8 cellular contexts compared by ENCODE assay signal in the genomic region with DNA sequence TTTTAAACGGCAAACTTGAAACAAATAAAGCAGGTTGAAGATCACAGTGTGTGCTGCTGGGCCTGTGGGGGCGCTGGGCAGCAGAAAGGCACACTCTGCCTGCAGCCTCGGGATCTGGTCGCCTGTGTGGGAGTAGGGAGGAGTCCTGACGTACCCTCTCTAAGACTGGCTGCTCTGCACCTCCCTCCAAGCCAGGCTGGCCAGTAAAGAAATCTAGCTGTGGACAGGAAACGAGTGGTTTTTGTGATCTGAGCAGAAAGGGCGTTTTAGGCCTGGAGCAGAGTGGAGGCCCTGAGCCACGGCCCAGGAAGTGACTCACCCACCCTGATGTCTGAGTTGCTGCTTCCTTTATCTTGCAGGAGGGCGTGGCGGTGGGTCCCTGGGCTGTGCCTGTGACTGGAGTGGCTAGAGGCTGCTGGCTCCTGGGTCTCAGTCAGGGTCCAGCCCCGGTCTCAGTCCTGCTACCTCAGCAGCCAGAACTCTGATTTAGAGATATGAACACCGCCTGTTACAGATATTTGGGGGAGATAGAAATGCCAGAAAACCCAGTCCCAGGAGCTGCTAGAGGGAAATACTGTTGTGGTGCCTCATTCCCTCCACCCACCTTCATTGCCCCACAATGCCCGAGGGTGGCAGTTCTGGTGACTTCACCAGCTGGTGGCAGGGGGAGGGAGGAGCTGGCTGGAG. TPM values are rescaled to one million over a fixed set of nuclear protein-coding genes. Genes with fewer than 3 reads are reported as not detected.
DNase-seq lines count a peak whose midpoint lies in the region; ATAC-seq and TF ChIP-seq lines count a peak whose summit lies in the region.

No MANE protein-coding gene starts in this region.

- H3K27me3 ChIP-seq in BLaER1 treated with 17β-estradiol and CSF1 and Interleukin-3, amounts not matched to agents 10 nM and 100 nM, result no peaks in the 10 kb centered on the region

- ATAC-seq in GM19025 (IDR thresholded peaks at IDR 0.05; ENCODE audit: low read depth, unreplicated experiment) (peak; percentile 89), HG03280 (IDR thresholded peaks at IDR 0.05; ENCODE audit: unreplicated experiment) (peak; percentile 94)

- TF ChIP-seq CTCF in OCI-LY7 (conservative IDR thresholded peaks at IDR 0.05; ENCODE audit: low read length), result peak; percentile 88

- peak; percentile 86 for DNase-seq in OCI-LY7 (ENCODE audit: low spot score)
- peak; percentile 70 for DNase-seq in activated T-cell treated with anti-CD3 and anti-CD28 coated beads for 4 hours
- DNase-seq in erythroblast (lab: John Stamatoyannopoulos, UW), result peak; percentile 89
- DNase-seq in myocyte (ENCODE audit: low read depth), result peak; percentile 98
- peak; percentile 81 to 83 for DNase-seq in stimulated activated CD8-positive, alpha-beta memory T cell treated with anti-CD3 and anti-CD28 coated beads, Interleukin-7, amount 100 ng/mL, for 4 hours (ENCODE audit: low read depth in 2 of 2)

- peak; percentile 94 for TF ChIP-seq POLR2A in erythroblast (IDR thresholded peaks at IDR 0.05; ENCODE audit: low read length)

- no peaks in the 10 kb centered on the region for H3K9me2 ChIP-seq in OCI-LY7 (ENCODE audit: insufficient read depth, low read length)

- POLR2A ChIA-PET in OCI-LY7 (lab: Charles Lee), result interaction anchor here (1.5 to 6.2 kb wide), 2 partner anchors 9 to 12 kb away, joined by 5 to 38 read pairs; a partner anchor contains a TSS

- H3K4me2 ChIP-seq in BLaER1 treated with 17β-estradiol and CSF1 and Interleukin-3, amounts not matched to agents 10 nM and 100 nM, result peak overlapping the region; percentile 78 to 97 (median 89)
- H3K4me2 ChIP-seq in OCI-LY7 (ENCODE audit: low read length), result peak overlapping the region; percentile 57

- no peaks in the 10 kb centered on the region for H4K20me1 ChIP-seq in BLaER1 treated with 17β-estradiol and CSF1 and Interleukin-3, amounts not matched to agents 10 nM and 100 nM
- H4K20me1 ChIP-seq in OCI-LY7 (ENCODE audit: insufficient read depth, low read length), result no peaks in the 10 kb centered on the region

- H3K27ac ChIP-seq in BLaER1 treated with 17β-estradiol and CSF1 and Interleukin-3, amounts not matched to agents 10 nM and 100 nM, result peak overlapping the region; percentile 88 to 96 (median 91)
- H3K27ac ChIP-seq in OCI-LY7 (ENCODE audit: low read depth, low read length, poor library complexity, severe bottlenecking), result peak overlapping the region; percentile 63

- peaks cover 29 to 89% (median 64%) of the 10 kb centered on the region in 10 experiments for H3K4me1 ChIP-seq in BLaER1 treated with 17β-estradiol and CSF1 and Interleukin-3, amounts not matched to agents 10 nM and 100 nM
- peaks cover 17% of the 10 kb centered on the region for H3K4me1 ChIP-seq in OCI-LY7 (ENCODE audit: insufficient read depth, low read length, poor library complexity, severe bottlenecking)

- CTCF ChIA-PET in OCI-LY7 (lab: Charles Lee; ENCODE audit: unreplicated experiment), result no interaction called here

- peak overlapping the region; percentile 91 for H2AFZ ChIP-seq in OCI-LY7 (ENCODE audit: low read length)

- H3K79me2 ChIP-seq in OCI-LY7 (ENCODE audit: insufficient read depth, low read depth, low read length), result no peaks in the 10 kb centered on the region

- TSS peak; percentile 73 for BruUV-seq in OCI-LY7 (replicated peaks; lab: Mats Ljungman, UMichigan)

- intact Hi-C loops in OCI-LY7 (cut with micrococcal nuclease; ENCODE audit: unreplicated experiment), result no loop called here

- H3K9ac ChIP-seq in BLaER1 treated with 17β-estradiol and CSF1 and Interleukin-3, amounts not matched to agents 10 nM and 100 nM, result peak overlapping the region; percentile 69 to 89 (median 81)

- H3K4me3 ChIP-seq in BLaER1 treated with 17β-estradiol and CSF1 and Interleukin-3, amounts not matched to agents 10 nM and 100 nM, result peak overlapping the region; percentile 30 to 52 (median 48); a peak in 16 of 20 replicates
- peak overlapping the region; percentile 14 for H3K4me3 ChIP-seq in OCI-LY7 (ENCODE audit: low read depth, low read length, poor library complexity, severe bottlenecking)

- no peaks in the 10 kb centered on the region for H3K36me3 ChIP-seq in BLaER1 treated with 17β-estradiol and CSF1 and Interleukin-3, amounts not matched to agents 10 nM and 100 nM
- H3K36me3 ChIP-seq in OCI-LY7 (ENCODE audit: insufficient read depth, low read length), result no peaks in the 10 kb centered on the region

- peaks cover 0 to 11% (median 6%) of the 10 kb centered on the region in 11 experiments; a peak in 11 of 22 replicates for H3K9me3 ChIP-seq in BLaER1 treated with 17β-estradiol and CSF1 and Interleukin-3, amounts not matched to agents 10 nM and 100 nM (replicated peaks in 1 of 11)
- H3K9me3 ChIP-seq in OCI-LY7 (ENCODE audit: low read length), result no peaks in the 10 kb centered on the region

RNA-seq across cellular contexts. Expression of a gene that starts 11.3 kb away (rescaled TPM):
- total RNA-seq in OCI-LY7 (2014; rRNA removed; shearing (Covaris generic)), result not detected in 2 replicates
- total RNA-seq in OCI-LY7 (2022) (24.3 and 27.1 TPM in 2 replicates), myocyte (227 and 251 TPM in 2 replicates)
- 1,391 TPM for polyA plus RNA-seq in myocyte (2012)

RNA-seq across cellular contexts. Expression of a gene that starts 40.8 kb away (rescaled TPM):
- total RNA-seq in OCI-LY7 (2014; rRNA removed; shearing (Covaris generic)), result not detected in 2 replicates
- not detected in 2 replicates for total RNA-seq in OCI-LY7 (2022)
- total RNA-seq in myocyte, result not detected in 2 replicates
- not detected for polyA plus RNA-seq in myocyte (2012)

RNA-seq across cellular contexts. Expression of a gene that starts 54.4 kb away (rescaled TPM):
- not detected in 2 replicates for total RNA-seq in OCI-LY7 (2014; rRNA removed; shearing (Covaris generic))
- total RNA-seq in OCI-LY7 (2022) (2.6 and 4.1 TPM in 2 replicates), myocyte (31.6 and 36.0 TPM in 2 replicates)
- polyA plus RNA-seq in myocyte (2012), result 328 TPM

Comparison
In these comparisons a context has a peak if more than half of its experiments do, and no peak if none do; other contexts are left out.
1. Peak in every context shown above with its lines: DNase-seq, ATAC-seq, H3K4me3 ChIP-seq and H3K27ac ChIP-seq.